10 cellular contexts compared by ENCODE assay signal in the genomic region with DNA sequence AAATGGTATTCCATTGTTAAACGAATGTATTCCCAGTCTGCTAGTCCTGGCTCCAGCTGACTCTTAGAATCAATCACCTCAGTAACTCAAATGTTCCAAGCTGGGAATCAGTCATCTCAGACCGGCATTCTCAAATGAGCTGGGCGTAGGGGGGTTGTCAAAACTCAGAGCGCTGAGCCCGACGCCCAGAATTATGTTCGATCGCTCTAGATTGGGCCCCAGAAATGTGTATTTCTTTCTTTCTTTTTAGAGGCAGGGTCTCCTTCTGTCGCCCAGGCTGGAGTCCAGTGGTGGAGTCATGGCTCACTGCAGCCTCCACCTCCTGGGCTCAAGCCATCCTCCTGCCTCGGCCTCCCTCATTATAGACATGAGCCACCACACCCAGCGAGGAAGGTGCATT.
DNase-seq lines count a peak whose midpoint lies in the region; ATAC-seq and TF ChIP-seq lines count a peak whose summit lies in the region.
"Had no signal": no experiment of that assay in that cellular context is flagged by ENCODE, and none has a peak within 500 bp of the region (broad histone marks: within the 10 kb centered on the region; RNA-seq: fewer than 3 reads in every experiment).

No MANE protein-coding gene starts in this region.

- H3K27me3 ChIP-seq in CD4-positive, alpha-beta memory T cell (ENCODE audit: insufficient read depth, low read length) = no peaks in the 10 kb centered on the region
- H3K27me3 ChIP-seq in trophoblast cell (ENCODE audit: insufficient read depth, low read length) (peaks cover 15% of the 10 kb centered on the region), Karpas-422 (ENCODE audit: low read length) (no peaks in the 10 kb centered on the region)

- WGBS in trophoblast cell (ENCODE audit: extremely low coverage, insufficient coverage, insufficient read length) = no CpG with 5 or more reads among the region's 11 CpGs

- no peak overlapping the region for H4K8ac ChIP-seq in trophoblast cell (ENCODE audit: low read depth, low read length)

- CTCF ChIA-PET in CD4-positive, alpha-beta memory T cell (lab: Charles Lee; ENCODE audit: partially characterized antibody) = no interaction called here

- H3K9me3 Mint-ChIP-seq in CD4-positive, alpha-beta memory T cell = peaks cover 0 to 6% (median 0%) of the 10 kb centered on the region in 8 donors

- H3K4me2 ChIP-seq in trophoblast cell (ENCODE audit: low read length) (peak overlapping the region; percentile 90), Karpas-422 (ENCODE audit: low read depth, low read length, poor library complexity, severe bottlenecking) (no peak overlapping the region)

- no peak overlapping the region for H3K23ac ChIP-seq in trophoblast cell (ENCODE audit: low read length)

- no peak overlapping the region for H3K27ac ChIP-seq in CD4-positive, alpha-beta memory T cell (ENCODE audit: low read depth, low read length)
- no peak overlapping the region for H3K27ac ChIP-seq in trophoblast cell (ENCODE audit: low read depth, low read length)
- H3K27ac ChIP-seq in Karpas-422 (ENCODE audit: low read length) = no peak overlapping the region

- POLR2A ChIA-PET in CD4-positive, alpha-beta memory T cell (lab: Charles Lee; ENCODE audit: partially characterized antibody) = no interaction called here

- H3K9me3 ChIP-seq in CD4-positive, alpha-beta memory T cell (ENCODE audit: control insufficient read depth in 1 of 2, low read length in 2 of 2) = no peaks in the 10 kb centered on the region
- H3K9me3 ChIP-seq in trophoblast cell (ENCODE audit: insufficient read depth, low read depth, low read length) = peaks cover 5% of the 10 kb centered on the region
- no peaks in the 10 kb centered on the region for H3K9me3 ChIP-seq in Karpas-422 (ENCODE audit: low read length)

- H4K12ac ChIP-seq in trophoblast cell (ENCODE audit: low read depth, low read length) = no peak overlapping the region

- H3K4ac ChIP-seq in trophoblast cell (ENCODE audit: low read depth, low read length) = no peak overlapping the region

- H3K79me1 ChIP-seq in trophoblast cell (ENCODE audit: low read length) = peaks cover 3% of the 10 kb centered on the region

- no peak overlapping the region for H3K14ac ChIP-seq in trophoblast cell (ENCODE audit: low read length)

- H3K79me2 ChIP-seq in trophoblast cell (ENCODE audit: control insufficient read depth, insufficient read depth, low read length, poor library complexity) = no peaks in the 10 kb centered on the region
- no peaks in the 10 kb centered on the region for H3K79me2 ChIP-seq in Karpas-422 (ENCODE audit: low read length)

- intact Hi-C loops in CD4-positive, alpha-beta memory T cell (cut with micrococcal nuclease) = no loop called here

- H3K9me2 ChIP-seq in Karpas-422 (replicated peaks; ENCODE audit: insufficient read depth, low read length) = no peaks in the 10 kb centered on the region

- H2AK5ac ChIP-seq in trophoblast cell (ENCODE audit: low read length) = no peak overlapping the region

- no peaks in the 10 kb centered on the region for H3K36me3 Mint-ChIP-seq in CD4-positive, alpha-beta memory T cell

- no peak for ATAC-seq in GM19324 (IDR thresholded peaks at IDR 0.05; ENCODE audit: low FRiP score, unreplicated experiment)

- H3K4me1 Mint-ChIP-seq in CD4-positive, alpha-beta memory T cell = peaks cover 9 to 20% (median 14%) of the 10 kb centered on the region in 4 donors

- no peak overlapping the region for H3K9ac ChIP-seq in trophoblast cell (ENCODE audit: low read length)
- no peak overlapping the region for H3K9ac ChIP-seq in Karpas-422 (ENCODE audit: low read length)

- H3K27me3 Mint-ChIP-seq in CD4-positive, alpha-beta memory T cell = peaks cover 36 to 45% of the 10 kb centered on the region in 2 donors

- H3K36me3 ChIP-seq in CD4-positive, alpha-beta memory T cell (ENCODE audit: insufficient read depth, low read length) = no peaks in the 10 kb centered on the region
- no peaks in the 10 kb centered on the region for H3K36me3 ChIP-seq in trophoblast cell (ENCODE audit: control insufficient read depth in 1 of 2, insufficient read depth in 2 of 2, low read length in 2 of 2)
- H3K36me3 ChIP-seq in Karpas-422 (ENCODE audit: insufficient read depth, low read length) = no peaks in the 10 kb centered on the region

- no peak overlapping the region for H4K91ac ChIP-seq in trophoblast cell (ENCODE audit: low read depth, low read length)

- no peak overlapping the region for H3K18ac ChIP-seq in trophoblast cell (ENCODE audit: low read length)

- DNase-seq in CD4-positive, alpha-beta memory T cell = no peak
- DNase-seq in fibroblast of villous mesenchyme (ENCODE audit: low read depth) (no peak), trophoblast cell (no peak), DMS153 (lab: John Stamatoyannopoulos, UW) (no peak), HuH-7 (ENCODE audit: low spot score) (no peak), Karpas-422 (no peak)
- DNase-seq: activated CD4-positive, CD25-positive, alpha-beta regulatory T cell treated with anti-CD3 and anti-CD28 coated beads, Interleukin-2, amount 50 U/mL, for 72 hours; NCI-H1694 had no signal

- H3K4me1 ChIP-seq in CD4-positive, alpha-beta memory T cell (ENCODE audit: insufficient read depth, low read length) = peaks cover 10% of the 10 kb centered on the region
- peaks cover 5 to 12% of the 10 kb centered on the region in 2 experiments for H3K4me1 ChIP-seq in trophoblast cell (ENCODE audit: control insufficient read depth in 1 of 2, insufficient read depth in 2 of 2, low read length in 2 of 2)
- H3K4me1 ChIP-seq in Karpas-422 (ENCODE audit: low read length) = no peaks in the 10 kb centered on the region

- no peaks in the 10 kb centered on the region for H4K20me1 ChIP-seq in Karpas-422 (ENCODE audit: insufficient read depth, low read depth, low read length)

- H2AFZ ChIP-seq in trophoblast cell (ENCODE audit: insufficient read depth, low read length, poor library complexity) (peak overlapping the region; percentile 40), Karpas-422 (ENCODE audit: low read length) (no peak overlapping the region)

- no peak overlapping the region for H3K4me3 ChIP-seq in CD4-positive, alpha-beta memory T cell (ENCODE audit: low read length in 2 of 2)
- peak overlapping the region; percentile 62 for H3K4me3 ChIP-seq in WI38 (ENCODE audit: low read depth, low read length)
- peak overlapping the region; percentile 62 for H3K4me3 ChIP-seq in fibroblast of villous mesenchyme (ENCODE audit: low read depth, low read length)
- no peak overlapping the region for H3K4me3 ChIP-seq in trophoblast cell (ENCODE audit: low read depth, low read length)
- H3K4me3 ChIP-seq in Karpas-422 (ENCODE audit: low read length) = no peak overlapping the region

- no peak overlapping the region for H2BK120ac ChIP-seq in trophoblast cell (ENCODE audit: insufficient read depth, low read length, poor library complexity)

- H3K4me3 Mint-ChIP-seq in CD4-positive, alpha-beta memory T cell = peak overlapping the region in 7 of 8 donors; percentile 49 to 86 (median 82)

- no peak overlapping the region for H2BK12ac ChIP-seq in trophoblast cell (ENCODE audit: low read length)

- H3K27ac Mint-ChIP-seq in CD4-positive, alpha-beta memory T cell = peak overlapping the region in 1 of 7 donors; percentile 42

- TF ChIP-seq CTCF in WI38 (IDR thresholded peaks at IDR 0.05; ENCODE audit: low read depth, low read length) (no peak), fibroblast of villous mesenchyme (IDR thresholded peaks at IDR 0.05; ENCODE audit: insufficient read depth, low read depth, low read length) (no peak)

- no peak overlapping the region for H2BK5ac ChIP-seq in trophoblast cell (ENCODE audit: low read depth, low read length, poor library complexity)

Comparison
In these comparisons a context has a peak if more than half of its experiments do, and no peak if none do; other contexts are left out.
1. H3K4me3 ChIP-seq: peak in WI38 (single experiment) and fibroblast of villous mesenchyme (single experiment); none in CD4-positive, alpha-beta memory T cell (0 of 2), trophoblast cell (single experiment) and Karpas-422 (single experiment).